Comparison of ENCODE assay signal across 1 cellular context in genomic region chr1:6704746-6705145, GRCh38.
TF ChIP-seq lines count a peak whose summit lies in the region.

No MANE protein-coding gene starts in this region.

TF ChIP-seq in HepG2, 621 proteins besides CTCF, POLR2A, EP300 and RAD21 (continued from another document):
- TF ChIP-seq, protein P1, sequence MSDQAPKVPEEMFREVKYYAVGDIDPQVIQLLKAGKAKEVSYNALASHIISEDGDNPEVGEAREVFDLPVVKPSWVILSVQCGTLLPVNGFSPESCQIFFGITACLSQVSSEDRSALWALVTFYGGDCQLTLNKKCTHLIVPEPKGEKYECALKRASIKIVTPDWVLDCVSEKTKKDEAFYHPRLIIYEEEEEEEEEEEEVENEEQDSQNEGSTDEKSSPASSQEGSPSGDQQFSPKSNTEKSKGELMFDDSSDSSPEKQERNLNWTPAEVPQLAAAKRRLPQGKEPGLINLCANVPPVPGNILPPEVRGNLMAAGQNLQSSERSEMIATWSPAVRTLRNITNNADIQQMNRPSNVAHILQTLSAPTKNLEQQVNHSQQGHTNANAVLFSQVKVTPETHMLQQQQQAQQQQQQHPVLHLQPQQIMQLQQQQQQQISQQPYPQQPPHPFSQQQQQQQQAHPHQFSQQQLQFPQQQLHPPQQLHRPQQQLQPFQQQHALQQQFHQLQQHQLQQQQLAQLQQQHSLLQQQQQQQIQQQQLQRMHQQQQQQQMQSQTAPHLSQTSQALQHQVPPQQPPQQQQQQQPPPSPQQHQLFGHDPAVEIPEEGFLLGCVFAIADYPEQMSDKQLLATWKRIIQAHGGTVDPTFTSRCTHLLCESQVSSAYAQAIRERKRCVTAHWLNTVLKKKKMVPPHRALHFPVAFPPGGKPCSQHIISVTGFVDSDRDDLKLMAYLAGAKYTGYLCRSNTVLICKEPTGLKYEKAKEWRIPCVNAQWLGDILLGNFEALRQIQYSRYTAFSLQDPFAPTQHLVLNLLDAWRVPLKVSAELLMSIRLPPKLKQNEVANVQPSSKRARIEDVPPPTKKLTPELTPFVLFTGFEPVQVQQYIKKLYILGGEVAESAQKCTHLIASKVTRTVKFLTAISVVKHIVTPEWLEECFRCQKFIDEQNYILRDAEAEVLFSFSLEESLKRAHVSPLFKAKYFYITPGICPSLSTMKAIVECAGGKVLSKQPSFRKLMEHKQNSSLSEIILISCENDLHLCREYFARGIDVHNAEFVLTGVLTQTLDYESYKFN (CRISPR knock-in tag; conservative IDR thresholded peaks at IDR 0.05): no peak
- TF ChIP-seq, protein P2, sequence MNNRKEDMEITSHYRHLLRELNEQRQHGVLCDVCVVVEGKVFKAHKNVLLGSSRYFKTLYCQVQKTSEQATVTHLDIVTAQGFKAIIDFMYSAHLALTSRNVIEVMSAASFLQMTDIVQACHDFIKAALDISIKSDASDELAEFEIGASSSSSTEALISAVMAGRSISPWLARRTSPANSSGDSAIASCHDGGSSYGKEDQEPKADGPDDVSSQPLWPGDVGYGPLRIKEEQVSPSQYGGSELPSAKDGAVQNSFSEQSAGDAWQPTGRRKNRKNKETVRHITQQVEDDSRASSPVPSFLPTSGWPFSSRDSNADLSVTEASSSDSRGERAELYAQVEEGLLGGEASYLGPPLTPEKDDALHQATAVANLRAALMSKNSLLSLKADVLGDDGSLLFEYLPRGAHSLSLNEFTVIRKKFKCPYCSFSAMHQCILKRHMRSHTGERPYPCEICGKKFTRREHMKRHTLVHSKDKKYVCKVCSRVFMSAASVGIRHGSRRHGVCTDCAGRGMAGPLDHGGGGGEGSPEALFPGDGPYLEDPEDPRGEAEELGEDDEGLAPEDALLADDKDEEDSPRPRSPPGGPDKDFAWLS (CRISPR knock-in tag; IDR thresholded peaks at IDR 0.05; ENCODE audit: borderline replicate concordance): no peak
- TF ChIP-seq TMF1 (CRISPR knock-in tag; IDR thresholded peaks at IDR 0.05; ENCODE audit: low read depth): no peak
- no peak for TF ChIP-seq ZKSCAN5 (CRISPR knock-in tag; IDR thresholded peaks at IDR 0.05)
- TF ChIP-seq XRCC5 (optimal IDR thresholded peaks at IDR 0.05; ENCODE audit: low read length): no peak
- TF ChIP-seq, protein P3, sequence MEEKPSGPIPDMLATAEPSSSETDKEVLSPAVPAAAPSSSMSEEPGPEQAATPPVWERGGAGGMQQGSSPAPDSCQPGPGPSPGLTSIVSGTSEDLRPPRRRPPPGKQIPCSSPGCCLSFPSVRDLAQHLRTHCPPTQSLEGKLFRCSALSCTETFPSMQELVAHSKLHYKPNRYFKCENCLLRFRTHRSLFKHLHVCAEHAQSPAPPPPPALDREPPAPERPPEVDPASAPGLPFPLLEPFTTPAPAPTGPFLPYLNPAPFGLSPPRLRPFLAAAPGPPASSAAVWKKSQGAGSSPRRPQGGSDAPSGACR (CRISPR knock-in tag; IDR thresholded peaks at IDR 0.05): no peak
- no peak for TF ChIP-seq MIXL1 (CRISPR knock-in tag; IDR thresholded peaks at IDR 0.05)
- no peak for TF ChIP-seq CREB1 (IDR thresholded peaks at IDR 0.05)
- TF ChIP-seq CREB1 (CRISPR knock-in tag; IDR thresholded peaks at IDR 0.05): no peak
- TF ChIP-seq, protein P4, sequence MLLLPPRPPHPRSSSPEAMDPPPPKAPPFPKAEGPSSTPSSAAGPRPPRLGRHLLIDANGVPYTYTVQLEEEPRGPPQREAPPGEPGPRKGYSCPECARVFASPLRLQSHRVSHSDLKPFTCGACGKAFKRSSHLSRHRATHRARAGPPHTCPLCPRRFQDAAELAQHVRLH (CRISPR knock-in tag; IDR thresholded peaks at IDR 0.05; ENCODE audit: borderline replicate concordance, low read depth): no peak
- TF ChIP-seq MED1 (CRISPR knock-in tag; IDR thresholded peaks at IDR 0.05): no peak
- TF ChIP-seq ZNF235 (CRISPR knock-in tag; IDR thresholded peaks at IDR 0.05; ENCODE audit: borderline replicate concordance): no peak
- no peak for TF ChIP-seq PHF5A (CRISPR knock-in tag; IDR thresholded peaks at IDR 0.05; ENCODE audit: low read depth, unreplicated experiment)
- no peak for TF ChIP-seq CCAR2 (optimal IDR thresholded peaks at IDR 0.05; ENCODE audit: low read depth, low read length)
